ENCODE assay signal across 11 cellular contexts in the genomic region with DNA sequence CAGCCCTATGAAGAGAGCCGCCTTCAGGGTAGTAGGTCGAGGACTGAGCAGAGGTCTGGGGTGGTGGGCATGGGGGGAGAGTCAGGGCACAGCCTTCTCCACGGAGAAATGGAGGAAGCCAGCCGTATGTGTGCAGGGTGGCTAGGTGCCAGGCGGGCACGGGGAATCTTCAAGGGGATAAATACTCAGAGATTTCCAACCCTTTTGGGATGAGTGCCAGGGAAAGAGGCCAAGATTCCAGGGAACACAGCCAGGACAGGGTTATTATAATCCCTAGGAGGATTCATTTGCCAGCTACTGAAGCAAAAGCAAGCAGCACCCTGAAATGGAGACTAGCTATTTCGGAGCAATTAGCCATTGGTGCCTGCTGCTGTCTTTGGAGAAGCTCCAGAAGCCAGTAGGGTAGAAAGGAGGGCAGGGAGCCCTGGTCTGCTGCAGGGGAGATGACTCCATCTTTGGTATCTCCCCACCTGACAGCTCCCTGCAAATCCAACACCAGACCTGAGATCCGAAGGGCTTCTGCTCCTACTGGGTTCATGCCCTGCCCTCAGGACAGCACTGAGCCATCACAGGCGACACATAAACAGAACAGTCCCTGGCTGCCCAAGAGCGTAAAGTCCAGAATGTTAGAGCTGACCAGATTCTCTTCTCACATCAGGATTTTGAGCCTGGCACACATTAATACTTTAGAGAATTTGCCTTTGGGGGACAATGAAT.
A peak's percentile ranks its signal among the peaks of the same experiment; 100 is the strongest.
DNase-seq lines count a peak whose midpoint lies in the region; ATAC-seq and TF ChIP-seq lines count a peak whose summit lies in the region.
"Had no signal": no experiment of that assay in that cellular context is flagged by ENCODE, and none has a peak within 500 bp of the region (broad histone marks: within the 10 kb centered on the region; RNA-seq: fewer than 3 reads in every experiment).

No MANE protein-coding gene starts in this region.

- H3K36me3 Mint-ChIP-seq in activated naive CD4-positive, alpha-beta T cell treated with anti-CD3 and anti-CD28 coated beads for 36 hours (ENCODE audit: low read depth): no peaks in the 10 kb centered on the region

- ATAC-seq in omental fat pad (ENCODE audit: low FRiP score) (peak; percentile 61), HG03378 (IDR thresholded peaks at IDR 0.05; ENCODE audit: unreplicated experiment) (no peak), GM18909 (IDR thresholded peaks at IDR 0.05; ENCODE audit: poor library complexity, unreplicated experiment) (no peak)

- H3K27me3 ChIP-seq in esophagus muscularis mucosa: no peaks in the 10 kb centered on the region

- peaks cover 8 to 29% (median 24%) of the 10 kb centered on the region in 4 donors for H3K4me1 ChIP-seq in esophagus muscularis mucosa

- CTCF ChIA-PET in activated naive CD4-positive, alpha-beta T cell treated with anti-CD3 and anti-CD28 coated beads for 36 hours (lab: Charles Lee): interaction anchor here (0.6 kb wide), 1 partner anchor 94 kb away, joined by 3 read pairs; no protein-coding TSS in a partner anchor

- no peaks in the 10 kb centered on the region for H3K9me3 Mint-ChIP-seq in activated naive CD4-positive, alpha-beta T cell treated with anti-CD3 and anti-CD28 coated beads for 36 hours
- H3K9me3 Mint-ChIP-seq: stimulated activated naive CD8-positive, alpha-beta T cell treated with anti-CD3 and anti-CD28 coated beads, Interleukin-15, Interleukin-2, amounts not matched to agents 100 ng/mL and 50 ng/mL, for 24 hours had no signal

- H3K4me3 ChIP-seq in esophagus muscularis mucosa: peak overlapping the region; percentile 25 to 40 (median 32)

- TF ChIP-seq CTCF in esophagus muscularis mucosa (IDR thresholded peaks at IDR 0.05): no peak
- no peak for TF ChIP-seq CTCF in omental fat pad (IDR thresholded peaks at IDR 0.05)

- H3K27ac ChIP-seq in esophagus muscularis mucosa (replicated peaks in 1 of 4): no peak overlapping the region

- intact Hi-C loops in esophagus muscularis mucosa (cut with DNase I): no loop called here
- intact Hi-C loops in activated naive CD4-positive, alpha-beta T cell treated with anti-CD3 and anti-CD28 coated beads for 36 hours (cut with micrococcal nuclease): no loop called here

- DNase-seq in EH (ENCODE audit: low read depth) (peak; percentile 62), NCI-H226 (peak; percentile 9), esophagus muscularis mucosa (ENCODE audit: extremely low spot score) (no peak), omental fat pad (ENCODE audit: low spot score) (no peak), COLO829 (ENCODE audit: low spot score) (no peak)
- DNase-seq in activated naive CD4-positive, alpha-beta T cell treated with anti-CD3 and anti-CD28 coated beads for 36 hours: no peak
- DNase-seq: activated naive CD4-positive, alpha-beta T cell treated with Interleukin-2 at 50 U/mL for 16 hours; NCI-H187 had no signal

- 19% methylated on average over 9 of the region's 10 CpGs for WGBS in esophagus muscularis mucosa

- H3K36me3 ChIP-seq in esophagus muscularis mucosa: no peaks in the 10 kb centered on the region

- H3K9me3 ChIP-seq in esophagus muscularis mucosa: no peaks in the 10 kb centered on the region

- H3K4me1 Mint-ChIP-seq in activated naive CD4-positive, alpha-beta T cell treated with anti-CD3 and anti-CD28 coated beads for 36 hours (ENCODE audit: low read depth): no peaks in the 10 kb centered on the region

- TF ChIP-seq POLR2A in esophagus muscularis mucosa (IDR thresholded peaks at IDR 0.05; ENCODE audit: low read depth): no peak

- H3K4me3 Mint-ChIP-seq in activated naive CD4-positive, alpha-beta T cell treated with anti-CD3 and anti-CD28 coated beads for 36 hours: no peak overlapping the region
- H3K4me3 Mint-ChIP-seq: stimulated activated naive CD8-positive, alpha-beta T cell treated with anti-CD3 and anti-CD28 coated beads, Interleukin-15, Interleukin-2, amounts not matched to agents 100 ng/mL and 50 ng/mL, for 24 hours had no signal

- no peak for TF ChIP-seq EP300 in esophagus muscularis mucosa (IDR thresholded peaks at IDR 0.05)

- peaks cover 3% of the 10 kb centered on the region for H3K27me3 Mint-ChIP-seq in activated naive CD4-positive, alpha-beta T cell treated with anti-CD3 and anti-CD28 coated beads for 36 hours (ENCODE audit: low read depth)
- H3K27me3 Mint-ChIP-seq: stimulated activated naive CD8-positive, alpha-beta T cell treated with anti-CD3 and anti-CD28 coated beads, Interleukin-15, Interleukin-2, amounts not matched to agents 100 ng/mL and 50 ng/mL, for 24 hours had no signal

- no peak overlapping the region for H3K27ac Mint-ChIP-seq in activated naive CD4-positive, alpha-beta T cell treated with anti-CD3 and anti-CD28 coated beads for 36 hours
- H3K27ac Mint-ChIP-seq: stimulated activated naive CD8-positive, alpha-beta T cell treated with anti-CD3 and anti-CD28 coated beads, Interleukin-15, Interleukin-2, amounts not matched to agents 100 ng/mL and 50 ng/mL, for 24 hours had no signal

Comparison
In these comparisons a context has a peak if more than half of its experiments do, and no peak if none do; other contexts are left out.
1. DNase-seq: peak in EH (single experiment) and NCI-H226 (single experiment); none in esophagus muscularis mucosa (single experiment), omental fat pad (single experiment), activated naive CD4-positive, alpha-beta T cell treated with anti-CD3 and anti-CD28 coated beads for 36 hours (single experiment) and COLO829 (single experiment).